ENCODE assay signal across 10 cellular contexts in genomic region chr1:202164271-202165037, GRCh38. TPM values are rescaled to one million over a fixed set of nuclear protein-coding genes. Genes with fewer than 3 reads are reported as not detected.
A peak's percentile ranks its signal among the peaks of the same experiment; 100 is the strongest.
DNase-seq lines count a peak whose midpoint lies in the region; ATAC-seq and TF ChIP-seq lines count a peak whose summit lies in the region.
"Had no signal": no experiment of that assay in that cellular context is flagged by ENCODE, and none has a peak within 500 bp of the region (broad histone marks: within the 10 kb centered on the region; RNA-seq: fewer than 3 reads in every experiment).

No MANE protein-coding gene starts in this region.

- H3K36me3 ChIP-seq in ovary (no peaks in the 10 kb centered on the region), mesendoderm (ENCODE audit: control insufficient read depth, insufficient read depth, low read length) (no peaks in the 10 kb centered on the region), brain microvascular endothelial cell (replicated peaks) (no peaks in the 10 kb centered on the region)

- H3K4me1 ChIP-seq in ovary (ENCODE audit: insufficient read depth) (peaks cover 53% of the 10 kb centered on the region), mesendoderm (ENCODE audit: control insufficient read depth, low read depth, low read length) (peaks cover 22% of the 10 kb centered on the region)

- H4K5ac ChIP-seq in mesendoderm (ENCODE audit: low read length), result no peak overlapping the region

- H3K9ac ChIP-seq in mesendoderm (ENCODE audit: low read length), result no peak overlapping the region

- H3K79me2 ChIP-seq in mesendoderm (ENCODE audit: control insufficient read depth, insufficient read depth, low read length), result no peaks in the 10 kb centered on the region

- no peak overlapping the region for H3K56ac ChIP-seq in mesendoderm (ENCODE audit: low read length)

- H2BK120ac ChIP-seq in mesendoderm (ENCODE audit: low read depth, low read length), result no peak overlapping the region

- H3K27ac ChIP-seq in ovary (peak overlapping the region; percentile 62 to 66), mesendoderm (ENCODE audit: low read depth, low read length) (no peak overlapping the region), brain microvascular endothelial cell (no peak overlapping the region)

- no peak overlapping the region for H3K4me3 ChIP-seq in ovary
- H3K4me3 ChIP-seq in mesendoderm (ENCODE audit: low read length), result no peak overlapping the region
- no peak overlapping the region for H3K4me3 ChIP-seq in brain microvascular endothelial cell (ENCODE audit: low read depth, low read length)

- in situ Hi-C loops in brain microvascular endothelial cell (cut with HindIII; ENCODE audit: low pct_ligation_motif_present, low sequenced_read_pairs), result no loop called here

- no peak overlapping the region for H3K4me2 ChIP-seq in mesendoderm (ENCODE audit: low read length)

- TF ChIP-seq POLR2A in ovary (IDR thresholded peaks at IDR 0.05), result no peak

- intact Hi-C loops in ovary (cut with DNase I), result no loop called here

- TF ChIP-seq CTCF in ovary (IDR thresholded peaks at IDR 0.05), result no peak
- no peak for TF ChIP-seq CTCF in brain microvascular endothelial cell (IDR thresholded peaks at IDR 0.05; ENCODE audit: low read depth, low read length, missing control alignments)

- no peak overlapping the region for H3K18ac ChIP-seq in mesendoderm (ENCODE audit: low read length)

- H3K9me3 ChIP-seq in ovary, result no peaks in the 10 kb centered on the region

- ATAC-seq in GM18867 (IDR thresholded peaks at IDR 0.05; ENCODE audit: unreplicated experiment) (peak; percentile 58), HG03196 (IDR thresholded peaks at IDR 0.05; ENCODE audit: unreplicated experiment) (peak; percentile 37)

- H4K8ac ChIP-seq in mesendoderm (ENCODE audit: low read depth, low read length), result no peak overlapping the region

- no peak overlapping the region for H2AK5ac ChIP-seq in mesendoderm (ENCODE audit: low read length)

- no peak overlapping the region for H3K23ac ChIP-seq in mesendoderm (ENCODE audit: low read length)

- DNase-seq in activated CD8-positive, alpha-beta memory T cell treated with anti-CD3 and anti-CD28 coated beads for 24 hours, result peak; percentile 81
- DNase-seq in ovary (peak in 3 of 5 donors; percentile 59 to 74 (median 69)), mesendoderm (no peak), SHP77 (lab: John Stamatoyannopoulos, UW) (no peak), iPS-NIHi7 (ENCODE audit: extremely low spot score) (no peak), brain microvascular endothelial cell (no peak)

- no peak overlapping the region for H2BK15ac ChIP-seq in mesendoderm (replicated peaks; ENCODE audit: low read depth)

- 31 to 42% (median 37%) methylated on average over 9 to 11 of the region's 11 CpGs for WGBS in ovary, 3 donors
- WGBS in mesendoderm (ENCODE audit: extremely low coverage, insufficient coverage, low lambda C conversion rate), result no CpG with 5 or more reads among the region's 11 CpGs

- H2BK5ac ChIP-seq in mesendoderm (ENCODE audit: low read length), result no peak overlapping the region

- H3K27me3 ChIP-seq in ovary (no peaks in the 10 kb centered on the region), mesendoderm (ENCODE audit: insufficient read depth, low read length, poor library complexity) (no peaks in the 10 kb centered on the region), brain microvascular endothelial cell (replicated peaks) (no peaks in the 10 kb centered on the region)

- TF ChIP-seq EP300 in ovary (IDR thresholded peaks at IDR 0.05), result no peak

- H3K4ac ChIP-seq in mesendoderm (ENCODE audit: low read depth, low read length), result no peak overlapping the region

- no peaks in the 10 kb centered on the region for H3K79me1 ChIP-seq in mesendoderm (ENCODE audit: low read length)

RNA-seq across cellular contexts. Expression of gene PTPN7, which starts 4.1 kb away (rescaled TPM):
- total RNA-seq in ovary, result 1 to 10 TPM in 5 of 7 donors, under 1 TPM in 2; 0.58 to 4.8 (median 1.7) TPM
- polyA plus RNA-seq in ovary, result 10 to 100 TPM in 1 of 2 donors, under 1 TPM in 1; 0.98 to 15.4 TPM
- polyA plus RNA-seq in mesendoderm (2013, experiment 1 of 2), result 0.65 TPM
- 0.49 TPM for polyA plus RNA-seq in mesendoderm (2013, experiment 2 of 2)
- total RNA-seq: bronchial epithelial cell had no signal

RNA-seq across cellular contexts. Expression of gene ARL8A, which starts 19.9 kb away (rescaled TPM):
- total RNA-seq in ovary, result 10 to 100 TPM; 20.0 to 95.9 (median 67.6) TPM
- 10 to 100 TPM; 26.6 to 65.8 TPM for polyA plus RNA-seq in ovary
- polyA plus RNA-seq in mesendoderm (2013, experiment 1 of 2), result 32.9 TPM
- 31.1 TPM for polyA plus RNA-seq in mesendoderm (2013, experiment 2 of 2)

RNA-seq across cellular contexts. Expression of gene LGR6, which starts 29.1 kb away (rescaled TPM):
- 10 to 100 TPM in 1 of 7 donors, 1 to 10 TPM in 3, under 1 TPM in 3; 0.24 to 12.4 (median 1.4) TPM for total RNA-seq in ovary
- polyA plus RNA-seq in ovary, result 1 to 10 TPM; 1.1 to 1.9 TPM
- 0.51 TPM for polyA plus RNA-seq in mesendoderm (2013, experiment 1 of 2)
- polyA plus RNA-seq in mesendoderm (2013, experiment 2 of 2), result 0.57 TPM
- total RNA-seq: bronchial epithelial cell, pulmonary artery endothelial cell had no signal

RNA-seq across cellular contexts. Expression of gene GPR37L1, which starts 41.7 kb away (rescaled TPM):
- under 1 TPM in 5 of 7 donors, not detected in 2; 0.10 to 0.34 (median 0.13) TPM for total RNA-seq in ovary
- under 1 TPM; 0.01 to 0.03 TPM for polyA plus RNA-seq in ovary
- 0.01 TPM for polyA plus RNA-seq in mesendoderm (2013, experiment 1 of 2)
- 0.03 TPM for polyA plus RNA-seq in mesendoderm (2013, experiment 2 of 2)
- total RNA-seq: bronchial epithelial cell, pulmonary artery endothelial cell had no signal

Comparison
In these comparisons a context has a peak if more than half of its experiments do, and no peak if none do; other contexts are left out.
1. DNase-seq: peak in activated CD8-positive, alpha-beta memory T cell treated with anti-CD3 and anti-CD28 coated beads for 24 hours (single experiment) and ovary (3 of 5); none in mesendoderm (single experiment), SHP77 (0 of 2), iPS-NIHi7 (single experiment) and brain microvascular endothelial cell (single experiment).
2. H3K27ac ChIP-seq: peak in ovary (2 of 2); none in mesendoderm (single experiment) and brain microvascular endothelial cell (single experiment).